ENCODE assay signal across 8 cellular contexts in the genomic region with DNA sequence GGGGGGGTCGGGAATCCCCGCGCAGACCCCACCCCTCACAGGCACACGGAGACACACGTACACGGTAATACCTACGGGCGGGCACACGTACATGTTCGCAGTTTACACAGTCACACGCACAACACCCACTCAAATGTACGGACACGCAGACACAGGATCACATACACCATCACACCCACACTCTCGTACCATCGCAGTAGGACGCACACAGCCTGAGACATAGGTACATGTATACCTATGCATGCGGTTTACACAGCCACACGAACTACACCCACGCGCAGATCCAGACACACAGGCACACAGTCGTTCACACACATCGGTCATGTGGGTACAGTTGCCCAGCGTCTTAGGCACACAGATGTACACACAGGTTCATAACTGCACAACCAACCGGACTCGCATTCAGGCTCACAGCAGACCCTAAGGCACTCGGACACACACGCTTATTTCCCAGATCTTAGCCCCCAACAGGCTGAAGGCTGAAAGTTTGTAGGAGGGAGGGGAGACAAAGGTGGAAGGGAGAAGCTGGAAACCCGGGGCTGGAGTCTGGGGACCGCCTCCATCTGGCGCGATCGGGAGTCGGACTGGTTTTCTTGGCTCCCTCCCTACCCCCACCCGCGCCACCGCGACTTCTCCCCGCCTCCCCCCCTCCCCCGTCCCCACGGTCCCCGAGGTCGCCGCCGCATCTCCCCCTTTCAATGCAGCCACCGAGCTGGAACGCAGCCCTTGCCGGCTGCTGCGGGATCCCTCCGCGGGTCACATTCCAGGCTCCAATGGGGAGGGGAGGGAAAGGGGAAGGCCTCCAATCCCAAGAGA. TPM values are rescaled to one million over a fixed set of nuclear protein-coding genes. Genes with fewer than 3 reads are reported as not detected.
A peak's percentile ranks its signal among the peaks of the same experiment; 100 is the strongest.
DNase-seq lines count a peak whose midpoint lies in the region; ATAC-seq and TF ChIP-seq lines count a peak whose summit lies in the region.

No MANE protein-coding gene starts in this region.

- H3K36me3 ChIP-seq in DND-41 (ENCODE audit: insufficient read depth, low read length) (no peaks in the 10 kb centered on the region), ovary (no peaks in the 10 kb centered on the region)

- H3K27ac ChIP-seq in DND-41 (ENCODE audit: low read length) = no peak overlapping the region
- H3K27ac ChIP-seq in ovary = peak overlapping the region; percentile 54 to 73

- H3K4me3 ChIP-seq in DND-41 (ENCODE audit: low read depth in 1 of 2, low read length in 2 of 2) = no peak overlapping the region
- peak overlapping the region; percentile 71 for H3K4me3 ChIP-seq in fibroblast of the aortic adventitia (ENCODE audit: low read depth, low read length)
- peak overlapping the region; percentile 47 for H3K4me3 ChIP-seq in ovary

- intact Hi-C loops in activated T-helper 2 cell treated with anti-CD3 and anti-CD28 coated beads, Interferon-gamma antibody, Interleukin-2, Interleukin-4, amounts not matched to agents 10 μg/mL and 5 μg/mL and 100 μg/mL, durations not matched to agents 14 hours and 24 hours and 36 hours (cut with micrococcal nuclease) = loop anchor here (5.0 kb wide), 1 partner anchor 37 kb away; no protein-coding TSS in a partner anchor
- intact Hi-C loops in ovary (cut with DNase I) = no loop called here

- no peaks in the 10 kb centered on the region for H3K9me3 Mint-ChIP-seq in activated T-helper 2 cell treated with anti-CD3 and anti-CD28 coated beads, Interferon-gamma antibody, Interleukin-2, Interleukin-4, amounts not matched to agents 10 μg/mL and 5 μg/mL and 100 μg/mL, durations not matched to agents 14 hours and 24 hours and 36 hours

- H3K79me2 ChIP-seq in DND-41 (ENCODE audit: insufficient read depth, low read length) = no peaks in the 10 kb centered on the region

- 1% methylated on average over 49 to 50 of the region's 50 CpGs for WGBS in ovary, 3 donors

- H3K27ac Mint-ChIP-seq in activated T-helper 2 cell treated with anti-CD3 and anti-CD28 coated beads, Interferon-gamma antibody, Interleukin-2, Interleukin-4, amounts not matched to agents 10 μg/mL and 5 μg/mL and 100 μg/mL, durations not matched to agents 14 hours and 24 hours and 36 hours = no peak overlapping the region

- H3K9me3 ChIP-seq in DND-41 (ENCODE audit: insufficient read depth, low read length, severe bottlenecking) (no peaks in the 10 kb centered on the region), ovary (no peaks in the 10 kb centered on the region)

- H3K27me3 ChIP-seq in DND-41 (ENCODE audit: insufficient read depth, low read length, poor library complexity) = peaks cover 7% of the 10 kb centered on the region
- H3K27me3 ChIP-seq in ovary = no peaks in the 10 kb centered on the region

- H3K9ac ChIP-seq in DND-41 (ENCODE audit: low read depth, low read length) = no peak overlapping the region

- TF ChIP-seq EP300 in ovary (IDR thresholded peaks at IDR 0.05) = no peak

- H4K20me1 ChIP-seq in DND-41 (ENCODE audit: insufficient read depth, low read length) = peaks cover 2% of the 10 kb centered on the region; the same call in 1 of the 2 replicates

- DNase-seq in DND-41 = no peak
- peak; percentile 34 for DNase-seq in NAMALWA (ENCODE audit: low spot score)
- DNase-seq in activated T-helper 2 cell treated with anti-CD3 and anti-CD28 coated beads, Interferon-gamma antibody, Interleukin-2, Interleukin-4, amounts not matched to agents 10 μg/mL and 5 μg/mL and 100 μg/mL, durations not matched to agents 14 hours and 24 hours and 36 hours (ENCODE audit: low spot score) = no peak
- DNase-seq in fibroblast of the aortic adventitia (ENCODE audit: low read depth) = no peak
- peak in 4 of 5 donors; percentile 46 to 66 (median 60) for DNase-seq in ovary
- DNase-seq in epidermal melanocyte (ENCODE audit: insufficient read length, low spot score) = no peak
- no peak for DNase-seq in NCI-H2029 (lab: John Stamatoyannopoulos, UW)
- DNase-seq in activated CD4-positive, CD25-positive, alpha-beta regulatory T cell (lab: John Stamatoyannopoulos, UW) = no peak

- no peaks in the 10 kb centered on the region for H3K36me3 Mint-ChIP-seq in activated T-helper 2 cell treated with anti-CD3 and anti-CD28 coated beads, Interferon-gamma antibody, Interleukin-2, Interleukin-4, amounts not matched to agents 10 μg/mL and 5 μg/mL and 100 μg/mL, durations not matched to agents 14 hours and 24 hours and 36 hours (ENCODE audit: low read depth)

- H3K4me3 Mint-ChIP-seq in activated T-helper 2 cell treated with anti-CD3 and anti-CD28 coated beads, Interferon-gamma antibody, Interleukin-2, Interleukin-4, amounts not matched to agents 10 μg/mL and 5 μg/mL and 100 μg/mL, durations not matched to agents 14 hours and 24 hours and 36 hours (ENCODE audit: low read depth) = peak overlapping the region; percentile 55

- peaks cover 32% of the 10 kb centered on the region for H3K27me3 Mint-ChIP-seq in activated T-helper 2 cell treated with anti-CD3 and anti-CD28 coated beads, Interferon-gamma antibody, Interleukin-2, Interleukin-4, amounts not matched to agents 10 μg/mL and 5 μg/mL and 100 μg/mL, durations not matched to agents 14 hours and 24 hours and 36 hours (ENCODE audit: low read depth)

- peak; percentile 1 for TF ChIP-seq POLR2A in ovary (IDR thresholded peaks at IDR 0.05)

- no peak for TF ChIP-seq CTCF in DND-41 (IDR thresholded peaks at IDR 0.05; ENCODE audit: borderline replicate concordance, extremely low read depth, low read length, poor library complexity, severe bottlenecking)
- TF ChIP-seq CTCF in fibroblast of the aortic adventitia (IDR thresholded peaks at IDR 0.05; ENCODE audit: insufficient read depth, low read length) = no peak
- TF ChIP-seq CTCF in ovary (IDR thresholded peaks at IDR 0.05) = no peak

- H3K4me1 ChIP-seq in DND-41 (ENCODE audit: insufficient read depth, low read length) (peaks cover 3% of the 10 kb centered on the region; the same call in 1 of the 2 replicates), ovary (ENCODE audit: insufficient read depth) (peaks cover 7% of the 10 kb centered on the region)

- H3K4me1 Mint-ChIP-seq in activated T-helper 2 cell treated with anti-CD3 and anti-CD28 coated beads, Interferon-gamma antibody, Interleukin-2, Interleukin-4, amounts not matched to agents 10 μg/mL and 5 μg/mL and 100 μg/mL, durations not matched to agents 14 hours and 24 hours and 36 hours (ENCODE audit: low read depth) = peaks cover 4% of the 10 kb centered on the region

- no peak overlapping the region for H2AFZ ChIP-seq in DND-41 (ENCODE audit: low read depth, low read length)

- no peak for ATAC-seq in DND-41 (ENCODE audit: insufficient read depth, low read depth)

- peak overlapping the region; percentile 54 for H3K4me2 ChIP-seq in DND-41 (ENCODE audit: insufficient read depth, low read length)

RNA-seq across cellular contexts. Expression of gene SYNC, which starts 51.9 kb away (rescaled TPM):
- not detected in 2 replicates for total RNA-seq in activated T-helper 2 cell treated with anti-CD3 and anti-CD28 coated beads, Interferon-gamma antibody, Interleukin-2, Interleukin-4, amounts not matched to agents 10 μg/mL and 5 μg/mL and 100 μg/mL, durations not matched to agents 14 hours and 24 hours and 36 hours
- total RNA-seq in fibroblast of the aortic adventitia (ENCODE audit: low replicate concordance) (141 and 240 TPM in 2 replicates), ovary (10 to 100 TPM in 3 of 7 donors, 1 to 10 TPM in 4; 3.2 to 13.5 (median 9.8) TPM)
- 10 to 100 TPM in 1 of 2 donors, 1 to 10 TPM in 1; 3.0 to 10.6 TPM for polyA plus RNA-seq in ovary

Comparison
In these comparisons a context has a peak if more than half of its experiments do, and no peak if none do; other contexts are left out.
1. DNase-seq: peak in NAMALWA (single experiment) and ovary (4 of 5); none in DND-41 (single experiment), activated T-helper 2 cell treated with anti-CD3 and anti-CD28 coated beads, Interferon-gamma antibody, Interleukin-2, Interleukin-4, amounts not matched to agents 10 μg/mL and 5 μg/mL and 100 μg/mL, durations not matched to agents 14 hours and 24 hours and 36 hours (single experiment), fibroblast of the aortic adventitia (single experiment), epidermal melanocyte (single experiment), NCI-H2029 (single experiment) and activated CD4-positive, CD25-positive, alpha-beta regulatory T cell (0 of 4).
2. H3K4me3 ChIP-seq: peak in fibroblast of the aortic adventitia (single experiment) and ovary (single experiment); none in DND-41 (0 of 2).